1 cellular context compared by ENCODE assay signal in the genomic region with DNA sequence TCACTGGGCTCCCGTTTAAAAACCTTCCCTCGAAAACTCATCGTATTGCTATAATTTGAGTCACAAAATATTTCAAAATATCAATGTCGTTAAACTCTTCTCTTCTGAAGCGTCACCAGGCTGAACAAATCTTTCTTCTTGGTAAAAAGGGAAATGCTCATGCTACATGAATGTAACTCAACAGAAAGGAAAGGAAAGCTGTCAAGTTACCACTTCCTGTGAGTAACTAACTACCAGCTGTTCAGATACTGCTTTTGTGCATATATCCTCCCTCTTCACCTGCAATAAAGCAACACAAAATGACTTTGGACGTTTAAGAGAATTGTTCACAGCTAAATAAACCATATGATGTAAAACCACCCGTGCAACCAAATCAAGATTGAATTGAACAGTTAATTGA.
TF ChIP-seq lines count a peak whose summit lies in the region.

No MANE protein-coding gene starts in this region.

TF ChIP-seq in HepG2, 621 proteins besides CTCF, POLR2A, EP300 and RAD21 (continued from another document):
- TF ChIP-seq, protein P1, sequence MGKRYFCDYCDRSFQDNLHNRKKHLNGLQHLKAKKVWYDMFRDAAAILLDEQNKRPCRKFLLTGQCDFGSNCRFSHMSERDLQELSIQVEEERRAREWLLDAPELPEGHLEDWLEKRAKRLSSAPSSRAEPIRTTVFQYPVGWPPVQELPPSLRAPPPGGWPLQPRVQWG (CRISPR knock-in tag; IDR thresholded peaks at IDR 0.05; ENCODE audit: borderline replicate concordance, low read depth): no peak
- TF ChIP-seq NCOA5 (CRISPR knock-in tag; IDR thresholded peaks at IDR 0.05) (no peak), ZSCAN12 (CRISPR knock-in tag; IDR thresholded peaks at IDR 0.05) (no peak), ZNF263 (CRISPR knock-in tag; IDR thresholded peaks at IDR 0.05) (no peak), ZNF329 (CRISPR knock-in tag; IDR thresholded peaks at IDR 0.05; ENCODE audit: low read depth) (no peak), ZFAT (CRISPR knock-in tag; conservative IDR thresholded peaks at IDR 0.05) (no peak)
- TF ChIP-seq, protein P2, sequence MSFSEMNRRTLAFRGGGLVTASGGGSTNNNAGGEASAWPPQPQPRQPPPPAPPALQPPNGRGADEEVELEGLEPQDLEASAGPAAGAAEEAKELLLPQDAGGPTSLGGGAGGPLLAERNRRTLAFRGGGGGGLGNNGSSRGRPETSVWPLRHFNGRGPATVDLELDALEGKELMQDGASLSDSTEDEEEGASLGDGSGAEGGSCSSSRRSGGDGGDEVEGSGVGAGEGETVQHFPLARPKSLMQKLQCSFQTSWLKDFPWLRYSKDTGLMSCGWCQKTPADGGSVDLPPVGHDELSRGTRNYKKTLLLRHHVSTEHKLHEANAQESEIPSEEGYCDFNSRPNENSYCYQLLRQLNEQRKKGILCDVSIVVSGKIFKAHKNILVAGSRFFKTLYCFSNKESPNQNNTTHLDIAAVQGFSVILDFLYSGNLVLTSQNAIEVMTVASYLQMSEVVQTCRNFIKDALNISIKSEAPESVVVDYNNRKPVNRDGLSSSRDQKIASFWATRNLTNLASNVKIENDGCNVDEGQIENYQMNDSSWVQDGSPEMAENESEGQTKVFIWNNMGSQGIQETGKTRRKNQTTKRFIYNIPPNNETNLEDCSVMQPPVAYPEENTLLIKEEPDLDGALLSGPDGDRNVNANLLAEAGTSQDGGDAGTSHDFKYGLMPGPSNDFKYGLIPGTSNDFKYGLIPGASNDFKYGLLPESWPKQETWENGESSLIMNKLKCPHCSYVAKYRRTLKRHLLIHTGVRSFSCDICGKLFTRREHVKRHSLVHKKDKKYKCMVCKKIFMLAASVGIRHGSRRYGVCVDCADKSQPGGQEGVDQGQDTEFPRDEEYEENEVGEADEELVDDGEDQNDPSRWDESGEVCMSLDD (CRISPR knock-in tag; IDR thresholded peaks at IDR 0.05; ENCODE audit: borderline replicate concordance): no peak
- TF ChIP-seq, protein P3, sequence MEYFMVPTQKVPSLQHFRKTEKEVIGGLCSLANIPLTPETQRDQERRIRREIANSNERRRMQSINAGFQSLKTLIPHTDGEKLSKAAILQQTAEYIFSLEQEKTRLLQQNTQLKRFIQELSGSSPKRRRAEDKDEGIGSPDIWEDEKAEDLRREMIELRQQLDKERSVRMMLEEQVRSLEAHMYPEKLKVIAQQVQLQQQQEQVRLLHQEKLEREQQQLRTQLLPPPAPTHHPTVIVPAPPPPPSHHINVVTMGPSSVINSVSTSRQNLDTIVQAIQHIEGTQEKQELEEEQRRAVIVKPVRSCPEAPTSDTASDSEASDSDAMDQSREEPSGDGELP (IDR thresholded peaks at IDR 0.05; ENCODE audit: borderline replicate concordance, low read depth): no peak
TF ChIP-seq in HepG2: peak in this region for 0.
